ENCODE assay signal across 10 cellular contexts in the genomic region with DNA sequence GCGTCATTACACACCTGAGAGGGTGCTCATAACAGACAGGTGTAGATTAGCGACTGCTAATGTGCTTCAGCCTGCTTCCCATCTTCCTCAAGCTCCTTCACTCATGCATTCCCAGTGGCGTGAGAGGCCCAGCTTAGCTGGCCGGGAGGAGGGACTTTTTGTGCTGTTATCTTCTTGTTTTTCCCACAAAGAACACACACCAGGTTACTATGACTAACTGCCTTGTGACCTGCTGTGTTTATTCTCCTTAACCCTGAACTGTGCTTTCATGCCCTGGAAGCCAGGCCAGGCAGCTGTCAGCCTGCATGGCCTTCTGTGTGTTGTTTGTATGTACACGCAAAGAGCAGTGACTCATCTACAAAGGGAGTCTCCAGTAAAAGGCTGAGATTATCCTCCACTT.
DNase-seq lines count a peak whose midpoint lies in the region; ATAC-seq, FAIRE-seq and TF ChIP-seq lines count a peak whose summit lies in the region.
"Had no signal": no experiment of that assay in that cellular context is flagged by ENCODE, and none has a peak within 500 bp of the region (broad histone marks: within the 10 kb centered on the region; RNA-seq: fewer than 3 reads in every experiment).

No MANE protein-coding gene starts in this region.

- TF ChIP-seq POLR2A in H54 (IDR thresholded peaks at IDR 0.05; ENCODE audit: low read depth, low read length) = no peak
- no peak for TF ChIP-seq POLR2A in gastroesophageal sphincter (IDR thresholded peaks at IDR 0.05)

- ATAC-seq in gastroesophageal sphincter = peak; percentile 87
- no peak for ATAC-seq in GM18870 (IDR thresholded peaks at IDR 0.05; ENCODE audit: unreplicated experiment)

- WGBS in gastroesophageal sphincter (ENCODE audit: low coverage in 1 of 2), 2 donors = 43 to 57% methylated on average over 4 of the region's 5 CpGs

- H3K9me3 ChIP-seq in gastroesophageal sphincter = no peaks in the 10 kb centered on the region

- H3K36me3 ChIP-seq in gastroesophageal sphincter = no peaks in the 10 kb centered on the region

- no peaks in the 10 kb centered on the region for H3K27me3 ChIP-seq in gastroesophageal sphincter

- peak; percentile 30 for FAIRE-seq in H54 (lab: Jason Lieb, UNC)

- no peak for TF ChIP-seq CTCF in gastroesophageal sphincter (IDR thresholded peaks at IDR 0.05)

- no peak overlapping the region for H3K4me3 ChIP-seq in gastroesophageal sphincter

- TF ChIP-seq EP300 in gastroesophageal sphincter (IDR thresholded peaks at IDR 0.05) = no peak

- H3K27ac ChIP-seq in gastroesophageal sphincter = no peak overlapping the region

- peak; percentile 24 for DNase-seq in H54 (ENCODE audit: insufficient read length, low spot score)
- peak; percentile 32 for DNase-seq in T1000 (lab: John Stamatoyannopoulos, UW)
- peak; percentile 6 for DNase-seq in renal cortical epithelial cell (ENCODE audit: low read depth)
- DNase-seq in NCI-H526 (lab: John Stamatoyannopoulos, UW) = no peak
- DNase-seq in ureter (ENCODE audit: low spot score) = no peak
- DNase-seq in GDM1 (lab: John Stamatoyannopoulos, UW) = no peak
- DNase-seq: activated CD4-positive, alpha-beta memory T cell treated with anti-CD3 and anti-CD28 coated beads for 36 hours; cerebellar nuclear complex had no signal

- no peaks in the 10 kb centered on the region for H3K4me1 ChIP-seq in gastroesophageal sphincter

Comparison
In these comparisons a context has a peak if more than half of its experiments do, and no peak if none do; other contexts are left out.
1. DNase-seq: peak in H54 (single experiment), T1000 (single experiment) and renal cortical epithelial cell (single experiment); none in NCI-H526 (0 of 2), ureter (single experiment) and GDM1 (single experiment).